Comparison of ENCODE assay signal across 8 cellular contexts in genomic region chr7:43646603-43647313, GRCh38.
DNase-seq lines count a peak whose midpoint lies in the region; ATAC-seq, FAIRE-seq and TF ChIP-seq lines count a peak whose summit lies in the region.

No MANE protein-coding gene starts in this region.

- POLR2A ChIA-PET in Panc1 (lab: Charles Lee) = interaction anchor here (1.3 kb wide), 1 partner anchor 64 kb away, joined by 8 read pairs; the partner anchor contains the start of gene STK17A

- H3K4me3 Mint-ChIP-seq in osteocyte (ENCODE audit: unreplicated experiment) = peak overlapping the region; percentile 33

- 54 to 66% methylated on average over 8 of the region's 8 CpGs for WGBS in esophagus squamous epithelium, 2 donors

- H3K27ac Mint-ChIP-seq in osteocyte (ENCODE audit: unreplicated experiment) = peak overlapping the region; percentile 98

- no peak for FAIRE-seq in D721Med (lab: Jason Lieb, UNC)

- H3K36me3 ChIP-seq in Panc1 (ENCODE audit: control insufficient read depth, insufficient read depth, low read length) = no peaks in the 10 kb centered on the region; the same call in 1 of the 2 replicates
- H3K36me3 ChIP-seq in esophagus squamous epithelium = peaks cover 0 to 33% (median 0%) of the 10 kb centered on the region in 3 donors

- H3K4me3 ChIP-seq in Panc1 (ENCODE audit: low read depth in 2 of 2, low read length in 2 of 2) (no peak overlapping the region), esophagus squamous epithelium (peak overlapping the region in 2 of 4 donors; percentile 9 to 40)

- intact Hi-C loops in Panc1 (cut with micrococcal nuclease; ENCODE audit: unreplicated experiment) = loop anchor here (5.0 kb wide), 1 partner anchor 51 kb away; no protein-coding TSS in a partner anchor
- intact Hi-C loops in esophagus squamous epithelium (cut with DNase I) = loop anchor here (10.0 kb wide), 1 partner anchor 62 kb away; the partner anchor contains the start of gene STK17A

- no peak for ATAC-seq in Panc1

- peaks cover 17% of the 10 kb centered on the region for H3K36me3 Mint-ChIP-seq in osteocyte (ENCODE audit: unreplicated experiment)

- no peaks in the 10 kb centered on the region for H3K9me3 ChIP-seq in Panc1 (ENCODE audit: control insufficient read depth, insufficient read depth, low read depth, low read length)
- H3K9me3 ChIP-seq in esophagus squamous epithelium = no peaks in the 10 kb centered on the region

- H3K4me1 ChIP-seq in Panc1 (ENCODE audit: control insufficient read depth, insufficient read depth, low read length) (peaks cover 48% of the 10 kb centered on the region), esophagus squamous epithelium (peaks cover 21 to 68% (median 59%) of the 10 kb centered on the region in 3 donors)

- CTCF ChIA-PET in Panc1 (lab: Charles Lee) = interaction anchor here (1.1 kb wide), 1 partner anchor 64 kb away, joined by 5 read pairs; the partner anchor contains the start of gene STK17A

- no peak for TF ChIP-seq CTCF in Panc1 (IDR thresholded peaks at IDR 0.05)
- TF ChIP-seq CTCF in esophagus squamous epithelium (IDR thresholded peaks at IDR 0.05) = no peak
- TF ChIP-seq CTCF in osteocyte (IDR thresholded peaks at IDR 0.05) = no peak
- no peak for TF ChIP-seq CTCF in D721Med (IDR thresholded peaks at IDR 0.05; ENCODE audit: insufficient read depth, missing control alignments)

- no TSS peak for BruUV-seq in Panc1 (replicated peaks; lab: Mats Ljungman, UMichigan)

- no peaks in the 10 kb centered on the region for H3K27me3 Mint-ChIP-seq in osteocyte (ENCODE audit: unreplicated experiment)

- peak overlapping the region; percentile 69 for H3K27ac ChIP-seq in Panc1 (ENCODE audit: low read length)
- peak overlapping the region; percentile 89 to 95 (median 92) for H3K27ac ChIP-seq in esophagus squamous epithelium

- DNase-seq in EL (peak; percentile 72), Panc1 (ENCODE audit: low read depth, low spot score) (no peak), esophagus squamous epithelium (lab: John Stamatoyannopoulos, UW) (no peak), osteocyte (ENCODE audit: extremely low spot score, unreplicated experiment) (no peak), NCI-H2107 treated with DMSO at 0.1 percent for 48 hours (lab: John Stamatoyannopoulos, UW; ENCODE audit: unreplicated experiment) (no peak), NCI-H187 treated with DMSO at 0.1 percent for 48 hours (lab: John Stamatoyannopoulos, UW) (no peak), D721Med (ENCODE audit: insufficient read length, low spot score) (no peak)
- no peak for DNase-seq in activated effector memory CD4-positive, alpha-beta T cell treated with Interleukin-2 at 50 U/mL for 16 hours

- in situ Hi-C loops in Panc1 (cut with HindIII; ENCODE audit: low pct_unique_long_range_greater_than_20kb, low sequenced_read_pairs) = no loop called here

- H3K9me3 Mint-ChIP-seq in osteocyte (ENCODE audit: unreplicated experiment) = no peaks in the 10 kb centered on the region

- no peak for TF ChIP-seq POLR2A in esophagus squamous epithelium (IDR thresholded peaks at IDR 0.05)

- H3K4me1 Mint-ChIP-seq in osteocyte (ENCODE audit: unreplicated experiment) = peaks cover 63% of the 10 kb centered on the region

- H3K27me3 ChIP-seq in Panc1 (ENCODE audit: control insufficient read depth, insufficient read depth, low read length) (no peaks in the 10 kb centered on the region), esophagus squamous epithelium (no peaks in the 10 kb centered on the region)
